17 cellular contexts compared by ENCODE assay signal in the genomic region with DNA sequence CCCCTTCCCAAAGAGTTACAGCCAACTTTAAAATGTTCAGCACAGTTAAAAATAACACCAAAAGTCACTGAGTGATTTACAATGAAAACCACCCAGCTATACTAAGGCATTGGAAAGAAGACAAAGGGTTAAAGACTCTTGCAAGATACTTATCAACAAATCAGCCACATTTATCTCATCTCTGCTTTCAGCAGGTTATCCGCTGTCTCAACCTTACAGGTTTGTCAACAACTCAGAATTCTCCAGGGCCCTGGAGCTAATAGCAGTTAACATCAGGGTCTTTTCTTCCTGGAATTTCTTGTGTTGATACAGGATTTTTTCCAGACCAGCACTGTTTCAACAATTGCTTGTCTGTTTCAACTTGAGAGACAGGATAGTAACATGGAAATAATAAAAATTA. TPM values are rescaled to one million over a fixed set of nuclear protein-coding genes. Genes with fewer than 3 reads are reported as not detected.
DNase-seq lines count a peak whose midpoint lies in the region; ATAC-seq and TF ChIP-seq lines count a peak whose summit lies in the region.
"Had no signal": no experiment of that assay in that cellular context is flagged by ENCODE, and none has a peak within 500 bp of the region (broad histone marks: within the 10 kb centered on the region; RNA-seq: fewer than 3 reads in every experiment).

No MANE protein-coding gene starts in this region.

- H3K27ac ChIP-seq in cardiac muscle cell: peak overlapping the region; percentile 92
- peak overlapping the region; percentile 72 for H3K27ac ChIP-seq in smooth muscle cell (ENCODE audit: low read depth)
- H3K27ac ChIP-seq in PC-3 (ENCODE audit: low read length): no peak overlapping the region

- H2AFZ ChIP-seq in smooth muscle cell (ENCODE audit: low read depth): no peak overlapping the region
- H2AFZ ChIP-seq in PC-3 (ENCODE audit: low read length): no peak overlapping the region

- H3F3A ChIP-seq in smooth muscle cell (ENCODE audit: low read depth) (peaks cover 23% of the 10 kb centered on the region), PC-3 (ENCODE audit: low read length, unreplicated experiment) (no peaks in the 10 kb centered on the region)

- WGBS in smooth muscle cell (ENCODE audit: low lambda C conversion rate): 18% methylated on average over 1 of the region's 1 CpG

- H3K9me2 ChIP-seq in PC-3 (replicated peaks; ENCODE audit: low read length): no peaks in the 10 kb centered on the region

- H3K27me3 ChIP-seq in cardiac muscle cell: no peaks in the 10 kb centered on the region
- H3K27me3 ChIP-seq in adipocyte (replicated peaks; ENCODE audit: control insufficient read depth, insufficient read depth, low read length): peaks cover 23% of the 10 kb centered on the region
- H3K27me3 ChIP-seq in smooth muscle cell (ENCODE audit: low read depth): no peaks in the 10 kb centered on the region
- H3K27me3 ChIP-seq in PC-3 (ENCODE audit: low read length): no peaks in the 10 kb centered on the region

- POLR2A ChIA-PET in PC-3 (lab: Charles Lee; ENCODE audit: unreplicated experiment): interaction anchor here (0.6 to 0.7 kb wide), 2 partner anchors 464 to 537 kb away, joined by 3 to 8 read pairs; no protein-coding TSS in a partner anchor

- H3K9ac ChIP-seq in adipocyte (ENCODE audit: low read length) (peak overlapping the region; percentile 50), smooth muscle cell (ENCODE audit: low read depth) (no peak overlapping the region), PC-3 (ENCODE audit: low read length) (no peak overlapping the region)

- no peaks in the 10 kb centered on the region for H3K9me3 ChIP-seq in cardiac muscle cell (ENCODE audit: low read depth)
- no peaks in the 10 kb centered on the region for H3K9me3 ChIP-seq in adipocyte (ENCODE audit: control insufficient read depth, low read length)
- no peaks in the 10 kb centered on the region for H3K9me3 ChIP-seq in smooth muscle cell (replicated peaks; ENCODE audit: low read depth)
- H3K9me3 ChIP-seq in PC-3 (ENCODE audit: low read length): no peaks in the 10 kb centered on the region
- H3K9me3 ChIP-seq: spleen had no signal

- CTCF ChIA-PET in PC-3 (lab: Charles Lee): no interaction called here

- no peak for TF ChIP-seq CTCF in cardiac muscle cell (IDR thresholded peaks at IDR 0.05; ENCODE audit: low read depth, low read length)
- no peak for TF ChIP-seq CTCF in smooth muscle cell (IDR thresholded peaks at IDR 0.05; ENCODE audit: borderline replicate concordance, insufficient read depth, poor library complexity, severe bottlenecking)
- TF ChIP-seq CTCF in PC-3 (conservative IDR thresholded peaks at IDR 0.05; ENCODE audit: low read depth, low read length): no peak

- peaks cover 6% of the 10 kb centered on the region for H3K36me3 ChIP-seq in cardiac muscle cell
- no peaks in the 10 kb centered on the region for H3K36me3 ChIP-seq in adipocyte (ENCODE audit: control insufficient read depth, insufficient read depth, low read length, severe bottlenecking)
- H3K36me3 ChIP-seq in smooth muscle cell (ENCODE audit: low read depth): no peaks in the 10 kb centered on the region
- H3K36me3 ChIP-seq in PC-3 (ENCODE audit: low read depth, low read length): no peaks in the 10 kb centered on the region
- H3K36me3 ChIP-seq: spleen had no signal

- BruUV-seq in PC-3 (replicated peaks; lab: Mats Ljungman, UMichigan): no TSS peak

- H3K79me2 ChIP-seq in smooth muscle cell (ENCODE audit: low read depth) (peaks cover 42% of the 10 kb centered on the region), PC-3 (ENCODE audit: low read length) (peaks cover 15% of the 10 kb centered on the region)

- intact Hi-C loops in Right ventricle myocardium inferior (cut with DNase I): loop anchor here (1.0 to 10.0 kb wide), 3 partner anchors 15 to 108 kb away; no protein-coding TSS in a partner anchor
- intact Hi-C loops in PC-3 (cut with micrococcal nuclease): no loop called here

- H3K4me3 ChIP-seq in cardiac muscle cell: peak overlapping the region; percentile 57
- peak overlapping the region; percentile 32 for H3K4me3 ChIP-seq in adipocyte (ENCODE audit: low read length)
- peak overlapping the region; percentile 66 for H3K4me3 ChIP-seq in smooth muscle cell
- no peak overlapping the region for H3K4me3 ChIP-seq in PC-3 (ENCODE audit: low read length)
- H3K4me3 ChIP-seq: spleen had no signal

- peak overlapping the region; percentile 88 for H3K4me2 ChIP-seq in smooth muscle cell
- no peak overlapping the region; the same call in 1 of the 2 replicates for H3K4me2 ChIP-seq in PC-3 (ENCODE audit: low read length)

- H3K4me1 ChIP-seq in cardiac muscle cell (ENCODE audit: low read depth) (peaks cover 43% of the 10 kb centered on the region), adipocyte (ENCODE audit: control insufficient read depth, insufficient read depth, low read length) (peaks cover 21% of the 10 kb centered on the region), smooth muscle cell (ENCODE audit: low read depth) (peaks cover 31% of the 10 kb centered on the region), PC-3 (ENCODE audit: insufficient read depth, low read length) (peaks cover 21% of the 10 kb centered on the region)

- ATAC-seq in Right ventricle myocardium inferior: no peak
- ATAC-seq in PC-3: no peak
- ATAC-seq in HG02852 (IDR thresholded peaks at IDR 0.05; ENCODE audit: unreplicated experiment): no peak
- ATAC-seq: stimulated activated naive CD8-positive, alpha-beta T cell treated with anti-CD3 and anti-CD28 coated beads, Interleukin-15, amount 100 ng/mL, for 72 hours had no signal

- H4K20me1 ChIP-seq in smooth muscle cell (ENCODE audit: low read depth) (no peaks in the 10 kb centered on the region), PC-3 (ENCODE audit: low read length) (no peaks in the 10 kb centered on the region)

- DNase-seq in cardiac muscle cell (ENCODE audit: low read depth in 1 of 2, low spot score in 1 of 2) (peak in 1 of 2 donors; percentile 43), Right ventricle myocardium inferior (ENCODE audit: missing footprints) (no peak), adipocyte (ENCODE audit: low read depth) (no peak), islet precursor cell (peak; percentile 87), smooth muscle cell (lab: John Stamatoyannopoulos, UW; ENCODE audit: unreplicated experiment) (no peak), PC-3 (no peak)
- no peak for DNase-seq in activated effector memory CD4-positive, alpha-beta T cell treated with anti-CD3 and anti-CD28 coated beads, Interleukin-2, amount 50 U/mL, for 16 hours
- DNase-seq: activated CD4-positive, alpha-beta T cell treated with anti-CD3 and anti-CD28 coated beads, Interleukin-2, amount 10 ng/mL, durations not matched to agents 24 days and 14 days; activated T-cell treated with anti-CD3 and anti-CD28 coated beads, Interleukin-2, amount 50 U/mL, for 1 hour; CD8-positive, alpha-beta memory T cell; IMR-90; NCI-H1436; NCI-H524; spleen; stimulated activated naive CD8-positive, alpha-beta T cell treated with anti-CD3 and anti-CD28 coated beads, Interleukin-15, amount 100 ng/mL, for 72 hours had no signal

RNA-seq across cellular contexts. Expression of a gene that starts 3.6 kb away (rescaled TPM):
- 362 and 376 TPM in 2 replicates for total RNA-seq in cardiac muscle cell
- 363 and 451 TPM in 2 replicates for polyA plus RNA-seq in cardiac muscle cell
- 378 TPM for total RNA-seq in Right ventricle myocardium inferior
- total RNA-seq in smooth muscle cell: 18.4 and 22.3 TPM in 2 replicates
- polyA plus RNA-seq in smooth muscle cell: 7.3 and 21.5 TPM in 2 replicates
- 12.7 TPM in 2 replicates for total RNA-seq in PC-3 (2014; rRNA removed)
- total RNA-seq: activated CD4-positive, alpha-beta T cell treated with anti-CD3 and anti-CD28 coated beads, Interleukin-2, amount 10 ng/mL, durations not matched to agents 24 days and 14 days; RPMI7951 had no signal

Comparison
In these comparisons a context has a peak if more than half of its experiments do, and no peak if none do; other contexts are left out.
1. RNA of a gene that starts 3.6 kb away (total RNA-seq): 378 TPM in Right ventricle myocardium inferior (single experiment) and 362 to 376 TPM in cardiac muscle cell; 18.4 to 22.3 TPM in smooth muscle cell and 12.7 TPM in PC-3; every median in the first group is over 10 times any median in the second.